8 cellular contexts compared by ENCODE assay signal in genomic region chr12:62260733-62261683, GRCh38. TPM values are rescaled to one million over a fixed set of nuclear protein-coding genes. Genes with fewer than 3 reads are reported as not detected.
DNase-seq lines count a peak whose midpoint lies in the region; ATAC-seq and TF ChIP-seq lines count a peak whose summit lies in the region.

No MANE protein-coding gene starts in this region.

- peak overlapping the region; percentile 87 for H3K4me3 Mint-ChIP-seq in activated CD4-positive, alpha-beta T cell treated with anti-CD3 and anti-CD28 coated beads for 36 hours

- CTCF ChIA-PET in activated CD4-positive, alpha-beta T cell treated with anti-CD3 and anti-CD28 coated beads for 36 hours (lab: Charles Lee), result interaction anchor here (1.2 to 1.4 kb wide), 2 partner anchors 23 to 70 kb away, joined by 3 to 6 read pairs; no protein-coding TSS in a partner anchor

- TF ChIP-seq CTCF in right lobe of liver (IDR thresholded peaks at IDR 0.05), result no peak

- peaks cover 64% of the 10 kb centered on the region for H3K4me1 Mint-ChIP-seq in activated CD4-positive, alpha-beta T cell treated with anti-CD3 and anti-CD28 coated beads for 36 hours

- H3K36me3 Mint-ChIP-seq in activated CD4-positive, alpha-beta T cell treated with anti-CD3 and anti-CD28 coated beads for 36 hours (ENCODE audit: low read depth), result peaks cover 25% of the 10 kb centered on the region

- ATAC-seq in HG02642 (IDR thresholded peaks at IDR 0.05; ENCODE audit: poor library complexity, unreplicated experiment) (peak; percentile 49), right lobe of liver (peak; percentile 29 to 38 (median 34))
- ATAC-seq in activated CD4-positive, alpha-beta T cell treated with anti-CD3 and anti-CD28 coated beads for 36 hours, result peak; percentile 30

- H3K9me3 ChIP-seq in right lobe of liver, result no peaks in the 10 kb centered on the region

- no peak for TF ChIP-seq POLR2A in right lobe of liver (IDR thresholded peaks at IDR 0.05)

- intact Hi-C loops in activated CD4-positive, alpha-beta T cell treated with anti-CD3 and anti-CD28 coated beads for 36 hours (cut with DNase I, micrococcal nuclease), result loop anchor here (1.0 to 10.0 kb wide), 11 partner anchors 30 to 1961 kb away; partner anchors contain the start of genes MON2 (in 2 of the 2) and KICS2 (in 1 of the 2)
- intact Hi-C loops in right lobe of liver (cut with DNase I), result no loop called here

- WGBS in right lobe of liver (ENCODE audit: insufficient coverage, low coverage, low lambda C conversion rate, missing lambda C conversion rate), result under 1% methylated on average over 20 of the region's 26 CpGs

- no peaks in the 10 kb centered on the region for H3K36me3 ChIP-seq in right lobe of liver

- DNase-seq in NCI-H1092 treated with DMSO at 0.1 percent for 48 hours (lab: John Stamatoyannopoulos, UW), result peak; percentile 30
- no peak for DNase-seq in NCI-H1092 (lab: John Stamatoyannopoulos, UW)
- DNase-seq in NCI-H146 (lab: John Stamatoyannopoulos, UW), result peak; percentile 56
- peak; percentile 70 for DNase-seq in activated CD4-positive, alpha-beta T cell treated with anti-CD3 and anti-CD28 coated beads for 36 hours
- peak; percentile 59 for DNase-seq in dermis blood vessel endothelial cell
- peak in 2 of 3 donors; percentile 29 to 56 for DNase-seq in right lobe of liver
- DNase-seq in stimulated activated CD8-positive, alpha-beta memory T cell treated with anti-CD3 and anti-CD28 coated beads, Interleukin-15, amount 100 ng/mL, for 1 hour (ENCODE audit: low read depth), result peak; percentile 47

- H3K27me3 ChIP-seq in right lobe of liver, result no peaks in the 10 kb centered on the region

- POLR2A ChIA-PET in activated CD4-positive, alpha-beta T cell treated with anti-CD3 and anti-CD28 coated beads for 36 hours (lab: Charles Lee), result no interaction called here

- peak overlapping the region; percentile 100 for H3K27ac Mint-ChIP-seq in activated CD4-positive, alpha-beta T cell treated with anti-CD3 and anti-CD28 coated beads for 36 hours

- peak overlapping the region; percentile 90 to 92 (median 91) for H3K27ac ChIP-seq in right lobe of liver

- H3K4me1 ChIP-seq in right lobe of liver, result peaks cover 0 to 39% (median 12%) of the 10 kb centered on the region in 4 donors

- peak overlapping the region; percentile 86 to 90 (median 88) for H3K4me3 ChIP-seq in right lobe of liver

- H3K9me3 Mint-ChIP-seq in activated CD4-positive, alpha-beta T cell treated with anti-CD3 and anti-CD28 coated beads for 36 hours (ENCODE audit: low read depth), result no peaks in the 10 kb centered on the region

- H3K27me3 Mint-ChIP-seq in activated CD4-positive, alpha-beta T cell treated with anti-CD3 and anti-CD28 coated beads for 36 hours, result no peaks in the 10 kb centered on the region

RNA-seq across cellular contexts. Expression of gene USP15, which starts 0.8 kb away (rescaled TPM):
- 10 to 100 TPM; 87.2 to 98.0 TPM for total RNA-seq in activated CD4-positive, alpha-beta T cell treated with anti-CD3 and anti-CD28 coated beads for 36 hours
- total RNA-seq in dermis blood vessel endothelial cell, result 56.7 and 56.8 TPM in 2 replicates
- 10 to 100 TPM; 32.4 to 60.5 (median 37.9) TPM for total RNA-seq in right lobe of liver

Comparison
In these comparisons a context has a peak if more than half of its experiments do, and no peak if none do; other contexts are left out.
1. intact Hi-C loops: an anchor here in activated CD4-positive, alpha-beta T cell treated with anti-CD3 and anti-CD28 coated beads for 36 hours (1.0 to 10.0 kb wide); none called in right lobe of liver.